ENCODE assay signal across 31 cellular contexts in genomic region chr11:94828088-94828487, GRCh38.
"Had no signal": no experiment of that assay in that cellular context is flagged by ENCODE, and none has a peak within 500 bp of the region (broad histone marks: within the 10 kb centered on the region; RNA-seq: fewer than 3 reads in every experiment).

No MANE protein-coding gene starts in this region.

- H3K27me3 ChIP-seq: body of pancreas, Peyer's patch, SJCRH30 had no signal

- H3K4me3 ChIP-seq: body of pancreas, Peyer's patch, SJCRH30 had no signal

- H3K4me1 Mint-ChIP-seq: activated naive CD4-positive, alpha-beta T cell treated with anti-CD3 and anti-CD28 coated beads, Interleukin-2, amount 50 U/mL, for 24 hours had no signal

- H3K36me3 Mint-ChIP-seq: activated CD8-positive, alpha-beta memory T cell treated with anti-CD3 and anti-CD28 coated beads, Interleukin-2, amount 10 ng/mL, durations not matched to agents 7 days and 5 days; activated naive CD4-positive, alpha-beta T cell treated with anti-CD3 and anti-CD28 coated beads, Interleukin-2, amount 50 U/mL, for 24 hours had no signal

- H3K9ac ChIP-seq: SK-N-SH had no signal

- ATAC-seq: activated CD8-positive, alpha-beta memory T cell treated with anti-CD3 and anti-CD28 coated beads, Interleukin-2, amount 10 ng/mL, durations not matched to agents 7 days and 5 days; body of pancreas; WTC11 had no signal

- H3K9me3 Mint-ChIP-seq: activated naive CD4-positive, alpha-beta T cell treated with anti-CD3 and anti-CD28 coated beads, Interleukin-2, amount 50 U/mL, for 24 hours; activated T-cell treated with anti-CD3 and anti-CD28 coated beads, Interleukin-2, amount 50 U/mL, for 24 hours; activated T-helper 1 cell treated with anti-CD3 and anti-CD28 coated beads, Interleukin-12 subunit alpha, Interleukin-12 subunit beta, Interleukin-2, Interleukin-4 antibody, amounts not matched to agents 30 ng/mL and 10 ng/mL and 1 ng/mL, durations not matched to agents 14 hours and 24 hours and 36 hours; T-helper 2 cell treated with Interferon-gamma antibody and Interleukin-4, amounts not matched to agents 5 μg/mL and 100 μg/mL, for 36 hours; WTC11 had no signal

- H3K27me3 Mint-ChIP-seq: activated naive CD4-positive, alpha-beta T cell treated with anti-CD3 and anti-CD28 coated beads, Interleukin-2, amount 50 U/mL, for 24 hours; activated T-cell treated with anti-CD3 and anti-CD28 coated beads, Interleukin-2, amount 50 U/mL, for 24 hours had no signal

- H3K4me1 ChIP-seq: Peyer's patch, SJCRH30 had no signal

- FAIRE-seq: bronchial epithelial cell had no signal

- H3K9me3 ChIP-seq: body of pancreas, Peyer's patch, SJCRH30, SK-N-SH had no signal

- H3K4me2 ChIP-seq: SK-N-SH had no signal

- H3K27ac Mint-ChIP-seq: activated CD8-positive, alpha-beta memory T cell treated with anti-CD3 and anti-CD28 coated beads, Interleukin-2, amount 10 ng/mL, durations not matched to agents 7 days and 5 days; activated naive CD4-positive, alpha-beta T cell treated with anti-CD3 and anti-CD28 coated beads, Interleukin-2, amount 50 U/mL, for 24 hours; activated T-cell treated with anti-CD3 and anti-CD28 coated beads, Interleukin-2, amount 50 U/mL, for 24 hours; activated T-helper 1 cell treated with anti-CD3 and anti-CD28 coated beads, Interleukin-12 subunit alpha, Interleukin-12 subunit beta, Interleukin-2, Interleukin-4 antibody, amounts not matched to agents 30 ng/mL and 10 ng/mL and 1 ng/mL, durations not matched to agents 14 hours and 24 hours and 36 hours; T-helper 2 cell treated with Interferon-gamma antibody and Interleukin-4, amounts not matched to agents 5 μg/mL and 100 μg/mL, for 36 hours; WTC11 had no signal

- DNase-seq: activated CD4-positive, alpha-beta T cell treated with anti-CD3 and anti-CD28 coated beads for 48 hours; activated CD4-positive, alpha-beta T cell treated with anti-CD3 and anti-CD28 coated beads, Interleukin-2, amount 50 U/mL, for 4 hours; activated CD4-positive, CD25-positive, alpha-beta regulatory T cell treated with anti-CD3 and anti-CD28 coated beads, Interleukin-2, amount 50 U/mL, for 72 hours; activated CD8-positive, alpha-beta memory T cell treated with anti-CD3 and anti-CD28 coated beads, Interleukin-2, amount 10 ng/mL, durations not matched to agents 7 days and 5 days; activated effector memory CD4-positive, alpha-beta T cell treated with Interleukin-2 at 50 U/mL for 16 hours; activated naive CD4-positive, alpha-beta T cell; activated T-cell treated with anti-CD3 and anti-CD28 coated beads, Interleukin-2, amount 50 U/mL, for 24 hours; aorta; body of pancreas; central memory CD4-positive, alpha-beta T cell; Kasumi-1; NCI-H1105 treated with DMSO at 0.1 percent for 48 hours; NCI-H1436 treated with DMSO at 0.1 percent for 48 hours; NCI-H187; NCI-H2081; NCI-H2227 treated with DMSO at 0.1 percent for 48 hours; NCI-H446 treated with DMSO at 0.1 percent for 48 hours; NCI-H524 treated with DMSO at 0.1 percent for 48 hours; NCI-H748 treated with DMSO at 0.1 percent for 48 hours; NK-92 treated with Interleukin-12 subunit alpha and Interleukin-12 subunit beta, amount 100 ng/mL, for 24 hours; OCI-M1; Peyer's patch; Right ventricle myocardium superior; SJCRH30; SK-N-SH had no signal

- H3K4me3 Mint-ChIP-seq: activated CD8-positive, alpha-beta memory T cell treated with anti-CD3 and anti-CD28 coated beads, Interleukin-2, amount 10 ng/mL, durations not matched to agents 7 days and 5 days; activated naive CD4-positive, alpha-beta T cell treated with anti-CD3 and anti-CD28 coated beads, Interleukin-2, amount 50 U/mL, for 24 hours; activated T-cell treated with anti-CD3 and anti-CD28 coated beads, Interleukin-2, amount 50 U/mL, for 24 hours; activated T-helper 1 cell treated with anti-CD3 and anti-CD28 coated beads, Interleukin-12 subunit alpha, Interleukin-12 subunit beta, Interleukin-2, Interleukin-4 antibody, amounts not matched to agents 30 ng/mL and 10 ng/mL and 1 ng/mL, durations not matched to agents 14 hours and 24 hours and 36 hours; T-helper 2 cell treated with Interferon-gamma antibody and Interleukin-4, amounts not matched to agents 5 μg/mL and 100 μg/mL, for 36 hours; WTC11 had no signal

- H3K27ac ChIP-seq: body of pancreas, Peyer's patch, RWPE1, SJCRH30 had no signal
